ENCODE assay signal across 1 cellular context in genomic region chr1:233654667-233655432, GRCh38.
A peak's percentile ranks its signal among the peaks of the same experiment; 100 is the strongest.
TF ChIP-seq lines count a peak whose summit lies in the region.

No MANE protein-coding gene starts in this region.

TF ChIP-seq in HCT116, 20 proteins besides CTCF, POLR2A, EP300 and RAD21 (continued from another document):
- TF ChIP-seq REST (IDR thresholded peaks at IDR 0.05; ENCODE audit: low read depth) (no peak), MAX (IDR thresholded peaks at IDR 0.05) (peak; percentile 32; the same call in 1 of the 2 replicates), CBX3 (IDR thresholded peaks at IDR 0.05; ENCODE audit: low read depth) (peak; percentile 86), CEBPB (IDR thresholded peaks at IDR 0.05; ENCODE audit: low read depth) (peak; percentile 92), YY1 (IDR thresholded peaks at IDR 0.05; ENCODE audit: extremely low read depth, insufficient replicate concordance, low read depth, low read length) (peak; percentile 25), JUND (IDR thresholded peaks at IDR 0.05) (peak; percentile 79), SP1 (IDR thresholded peaks at IDR 0.05; ENCODE audit: low read depth) (peak; percentile 85), ZBTB33 (IDR thresholded peaks at IDR 0.05; ENCODE audit: extremely low read depth, insufficient replicate concordance, low read length) (no peak), POLR2AphosphoS5 (IDR thresholded peaks at IDR 0.05; ENCODE audit: low read depth, low read length) (peak; percentile 30; the same call in 1 of the 2 replicates), FOSL1 (IDR thresholded peaks at IDR 0.05; ENCODE audit: low read depth) (peak; percentile 83)
